Comparison of ENCODE assay signal across 14 cellular contexts in the genomic region with DNA sequence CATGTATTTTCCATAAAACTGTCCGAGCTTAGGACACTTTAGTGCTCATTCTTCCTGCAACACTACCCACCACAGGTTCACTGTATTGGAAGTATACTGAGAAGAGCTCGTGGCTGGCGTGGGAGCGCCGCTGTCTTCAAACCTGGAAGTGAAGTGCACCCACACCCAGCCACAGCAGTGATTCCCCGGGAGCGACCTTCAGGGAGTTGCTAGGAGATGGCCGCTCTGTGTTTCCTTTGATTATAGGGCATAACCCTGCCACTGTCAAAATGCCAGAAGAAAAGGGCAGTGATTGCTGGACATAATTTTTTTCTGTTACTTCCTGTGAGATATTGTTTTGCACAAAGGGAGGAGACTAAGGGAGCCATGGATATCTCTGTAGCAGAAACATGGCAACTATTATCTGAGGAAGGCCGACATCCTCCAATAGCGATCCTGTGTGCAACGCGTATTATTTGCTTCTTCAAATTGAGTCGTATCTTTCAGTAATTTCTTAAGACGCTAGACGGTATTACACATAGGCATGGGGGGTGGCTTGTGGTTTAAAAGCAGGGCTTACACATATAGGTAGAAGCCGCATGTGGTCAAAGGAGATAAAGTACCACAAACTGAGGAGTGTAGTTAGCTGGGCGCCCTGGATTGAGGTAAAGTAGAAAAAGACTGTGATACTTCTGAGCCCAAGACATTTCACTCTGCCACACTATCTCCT.
DNase-seq lines count a peak whose midpoint lies in the region; ATAC-seq and TF ChIP-seq lines count a peak whose summit lies in the region.
"Had no signal": no experiment of that assay in that cellular context is flagged by ENCODE, and none has a peak within 500 bp of the region (broad histone marks: within the 10 kb centered on the region; RNA-seq: fewer than 3 reads in every experiment).

No MANE protein-coding gene starts in this region.

- H3K4me3 Mint-ChIP-seq in glutamatergic neuron (ENCODE audit: unreplicated experiment) = peak overlapping the region; percentile 32
- H3K4me3 Mint-ChIP-seq in activated CD8-positive, alpha-beta memory T cell treated with anti-CD3 and anti-CD28 coated beads, Interleukin-2, amount 10 ng/mL, durations not matched to agents 7 days and 5 days = no peak overlapping the region

- H3K9me3 ChIP-seq in BLaER1 (no peaks in the 10 kb centered on the region), mesenchymal stem cell (ENCODE audit: control insufficient read depth, low read length) (no peaks in the 10 kb centered on the region)

- no peak overlapping the region for H3K9ac ChIP-seq in BLaER1
- H3K9ac ChIP-seq in mesenchymal stem cell (ENCODE audit: low read length) = no peak overlapping the region

- H4K91ac ChIP-seq in mesenchymal stem cell (ENCODE audit: low read length) = no peak overlapping the region

- H3K14ac ChIP-seq in mesenchymal stem cell (ENCODE audit: low read length in 2 of 2) = no peak overlapping the region

- peaks cover 33% of the 10 kb centered on the region for H3K4me1 Mint-ChIP-seq in glutamatergic neuron (ENCODE audit: low read depth, unreplicated experiment)
- no peaks in the 10 kb centered on the region for H3K4me1 Mint-ChIP-seq in activated CD8-positive, alpha-beta memory T cell treated with anti-CD3 and anti-CD28 coated beads, Interleukin-2, amount 10 ng/mL, durations not matched to agents 7 days and 5 days

- H3K23ac ChIP-seq in mesenchymal stem cell (ENCODE audit: low read length in 2 of 2) = no peak overlapping the region

- no peak overlapping the region for H3K4ac ChIP-seq in mesenchymal stem cell (ENCODE audit: low read depth in 1 of 2, low read length in 2 of 2)

- no peak for TF ChIP-seq CTCF in glutamatergic neuron (IDR thresholded peaks at IDR 0.05; ENCODE audit: partially characterized antibody, unreplicated experiment)

- no peak overlapping the region for H2AFZ ChIP-seq in mesenchymal stem cell (ENCODE audit: low read depth, low read length)

- no peak overlapping the region for H3K27ac ChIP-seq in BLaER1
- no peak overlapping the region for H3K27ac ChIP-seq in mesenchymal stem cell (ENCODE audit: low read length, poor library complexity, severe bottlenecking)

- H3K9me3 Mint-ChIP-seq in glutamatergic neuron (ENCODE audit: unreplicated experiment) = peaks cover 3% of the 10 kb centered on the region
- no peaks in the 10 kb centered on the region for H3K9me3 Mint-ChIP-seq in activated CD8-positive, alpha-beta memory T cell treated with anti-CD3 and anti-CD28 coated beads, Interleukin-2, amount 10 ng/mL, durations not matched to agents 7 days and 5 days (ENCODE audit: low read depth)

- no peak overlapping the region for H4K8ac ChIP-seq in mesenchymal stem cell (ENCODE audit: low read length)

- H3K36me3 ChIP-seq in BLaER1 = no peaks in the 10 kb centered on the region
- no peaks in the 10 kb centered on the region for H3K36me3 ChIP-seq in mesenchymal stem cell (ENCODE audit: control insufficient read depth in 1 of 2, insufficient read depth in 2 of 2, low read depth in 1 of 2, low read length in 2 of 2)

- peak; percentile 11 for DNase-seq in NCI-H2196 treated with DMSO at 0.1 percent for 48 hours (lab: John Stamatoyannopoulos, UW; ENCODE audit: unreplicated experiment)
- DNase-seq in glutamatergic neuron = no peak
- no peak for DNase-seq in mesenchymal stem cell
- no peak for DNase-seq in retina
- no peak for DNase-seq in NCI-H1436 (lab: John Stamatoyannopoulos, UW)
- DNase-seq in activated CD8-positive, alpha-beta memory T cell treated with anti-CD3 and anti-CD28 coated beads, Interleukin-2, amount 10 ng/mL, durations not matched to agents 7 days and 5 days = no peak
- DNase-seq: activated CD4-positive, CD25-positive, alpha-beta regulatory T cell treated with anti-CD3 and anti-CD28 coated beads, Interleukin-2, amount 50 U/mL, for 72 hours; activated CD8-positive, alpha-beta memory T cell treated with anti-CD3 and anti-CD28 coated beads, Interleukin-2, amount 50 U/mL, for 48 hours; central memory CD4-positive, alpha-beta T cell; mesendoderm; NCI-H226 had no signal

- no peak overlapping the region for H2BK5ac ChIP-seq in mesenchymal stem cell (ENCODE audit: low read depth, low read length, poor library complexity, severe bottlenecking)

- WGBS in mesenchymal stem cell = 93% methylated on average over 17 of the region's 17 CpGs

- H3K27me3 ChIP-seq in BLaER1 (no peaks in the 10 kb centered on the region), mesenchymal stem cell (ENCODE audit: control insufficient read depth in 1 of 2, insufficient read depth in 1 of 2, low read length in 2 of 2) (no peaks in the 10 kb centered on the region)

- H4K20me1 ChIP-seq in BLaER1 = no peaks in the 10 kb centered on the region

- CTCF ChIA-PET in activated CD8-positive, alpha-beta memory T cell treated with anti-CD3 and anti-CD28 coated beads, Interleukin-2, amount 10 ng/mL, durations not matched to agents 7 days and 5 days (lab: Charles Lee) = no interaction called here

- H2BK15ac ChIP-seq in mesenchymal stem cell (ENCODE audit: low read depth, poor library complexity, severe bottlenecking) = no peak overlapping the region

- no peak overlapping the region for H3K18ac ChIP-seq in mesenchymal stem cell (ENCODE audit: low read depth in 1 of 2, low read length in 2 of 2)

- H3K4me1 ChIP-seq in BLaER1 (peaks cover 21% of the 10 kb centered on the region), mesenchymal stem cell (ENCODE audit: control insufficient read depth, insufficient read depth, low read depth, low read length) (peaks cover 9% of the 10 kb centered on the region)

- no peak overlapping the region for H2BK12ac ChIP-seq in mesenchymal stem cell (ENCODE audit: low read length in 2 of 2)

- H3K27ac Mint-ChIP-seq in glutamatergic neuron (ENCODE audit: unreplicated experiment) = peak overlapping the region; percentile 86
- no peak overlapping the region for H3K27ac Mint-ChIP-seq in activated CD8-positive, alpha-beta memory T cell treated with anti-CD3 and anti-CD28 coated beads, Interleukin-2, amount 10 ng/mL, durations not matched to agents 7 days and 5 days
- H3K27ac Mint-ChIP-seq: activated naive CD4-positive, alpha-beta T cell treated with anti-CD3 and anti-CD28 coated beads, Interleukin-2, amount 50 U/mL, for 72 hours had no signal

- no peak for ATAC-seq in GM21737 (IDR thresholded peaks at IDR 0.05; ENCODE audit: unreplicated experiment)
- ATAC-seq in activated CD8-positive, alpha-beta memory T cell treated with anti-CD3 and anti-CD28 coated beads, Interleukin-2, amount 10 ng/mL, durations not matched to agents 7 days and 5 days = no peak
- ATAC-seq: activated naive CD4-positive, alpha-beta T cell treated with anti-CD3 and anti-CD28 coated beads, Interleukin-2, amount 50 U/mL, for 72 hours had no signal

- H3K4me3 ChIP-seq in BLaER1 (no peak overlapping the region), mesenchymal stem cell (ENCODE audit: insufficient read depth in 1 of 2, low read depth in 1 of 2, low read length in 2 of 2) (no peak overlapping the region)

- peaks cover 5% of the 10 kb centered on the region for H3K36me3 Mint-ChIP-seq in glutamatergic neuron (ENCODE audit: unreplicated experiment)
- no peaks in the 10 kb centered on the region for H3K36me3 Mint-ChIP-seq in activated CD8-positive, alpha-beta memory T cell treated with anti-CD3 and anti-CD28 coated beads, Interleukin-2, amount 10 ng/mL, durations not matched to agents 7 days and 5 days

- peak overlapping the region; percentile 68 for H2AK5ac ChIP-seq in mesenchymal stem cell (ENCODE audit: low read length, severe bottlenecking)

- peak overlapping the region; percentile 81 for H3K4me2 ChIP-seq in BLaER1
- H3K4me2 ChIP-seq in mesenchymal stem cell (ENCODE audit: low read length, poor library complexity, severe bottlenecking) = no peak overlapping the region

- H3K79me1 ChIP-seq in mesenchymal stem cell (replicated peaks; ENCODE audit: low read length, poor library complexity, severe bottlenecking) = peaks cover 2% of the 10 kb centered on the region

- H2BK120ac ChIP-seq in mesenchymal stem cell (ENCODE audit: low read depth, low read length) = no peak overlapping the region

- peaks cover 5% of the 10 kb centered on the region for H3K27me3 Mint-ChIP-seq in glutamatergic neuron (ENCODE audit: unreplicated experiment)
- no peaks in the 10 kb centered on the region for H3K27me3 Mint-ChIP-seq in activated CD8-positive, alpha-beta memory T cell treated with anti-CD3 and anti-CD28 coated beads, Interleukin-2, amount 10 ng/mL, durations not matched to agents 7 days and 5 days
